25 cellular contexts compared by ENCODE assay signal in the genomic region with DNA sequence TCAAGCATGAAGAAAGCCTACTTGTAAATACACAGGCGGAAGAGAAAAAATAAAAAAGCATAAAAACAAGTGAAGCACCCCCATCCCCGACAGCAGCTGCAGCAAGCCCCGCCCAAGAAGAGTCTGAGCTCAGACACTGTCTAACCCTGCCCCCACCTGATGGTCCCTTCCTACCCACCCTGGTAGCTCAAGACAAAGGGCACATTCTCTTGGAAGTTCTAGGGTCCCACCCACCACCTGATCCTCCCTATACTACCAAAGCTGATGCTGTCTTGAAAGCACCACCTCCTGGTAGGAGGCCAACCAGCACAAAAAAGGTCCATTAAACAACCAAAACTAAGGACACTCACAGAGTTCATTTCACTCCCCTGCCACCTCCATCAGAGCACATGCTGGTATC.
"Had no signal": no experiment of that assay in that cellular context is flagged by ENCODE, and none has a peak within 500 bp of the region (broad histone marks: within the 10 kb centered on the region; RNA-seq: fewer than 3 reads in every experiment).

No MANE protein-coding gene starts in this region.

- H3K9ac ChIP-seq: parathyroid adenoma had no signal

- H3K4me3 ChIP-seq: colonic mucosa, esophagus muscularis mucosa, gastroesophageal sphincter, heart left ventricle, left lung, right lobe of liver, suprapubic skin, transverse colon, upper lobe of right lung, uterus had no signal

- H3K27ac Mint-ChIP-seq: dendritic cell treated with granulocyte-macrophage colony-stimulating factor and Interleukin-4, amounts not matched to agents 40 ng/mL and 50 ng/mL, for 4 days; naive thymus-derived CD8-positive, alpha-beta T cell; nephron progenitor cell; progenitor cell of endocrine pancreas; stimulated activated naive CD8-positive, alpha-beta T cell treated with anti-CD3 and anti-CD28 coated beads, Interleukin-15, amount 100 ng/mL, for 72 hours had no signal

- H3K9me3 ChIP-seq: colonic mucosa, gastroesophageal sphincter, neutrophil, suprapubic skin, transverse colon, upper lobe of right lung, uterus had no signal

- H3K27me3 Mint-ChIP-seq: dendritic cell treated with granulocyte-macrophage colony-stimulating factor and Interleukin-4, amounts not matched to agents 40 ng/mL and 50 ng/mL, for 4 days; naive thymus-derived CD8-positive, alpha-beta T cell; progenitor cell of endocrine pancreas; stimulated activated naive CD8-positive, alpha-beta T cell treated with anti-CD3 and anti-CD28 coated beads, Interleukin-15, amount 100 ng/mL, for 72 hours had no signal

- ATAC-seq: foreskin keratinocyte; gastroesophageal sphincter; heart left ventricle; left cardiac atrium; left lung; naive thymus-derived CD8-positive, alpha-beta T cell; right lobe of liver; stimulated activated naive CD8-positive, alpha-beta T cell treated with anti-CD3 and anti-CD28 coated beads, Interleukin-15, amount 100 ng/mL, for 72 hours; upper lobe of right lung had no signal

- H3K79me2 ChIP-seq: parathyroid adenoma had no signal

- H3K4me1 Mint-ChIP-seq: naive thymus-derived CD8-positive, alpha-beta T cell; nephron progenitor cell; stimulated activated naive CD8-positive, alpha-beta T cell treated with anti-CD3 and anti-CD28 coated beads, Interleukin-15, amount 100 ng/mL, for 72 hours had no signal

- H3K4me1 ChIP-seq: colonic mucosa, esophagus muscularis mucosa, foreskin keratinocyte, gastroesophageal sphincter, heart left ventricle, left lung, parathyroid adenoma, right lobe of liver, suprapubic skin, transverse colon, upper lobe of right lung, uterus had no signal

- H3K36me3 ChIP-seq: colonic mucosa, esophagus muscularis mucosa, gastroesophageal sphincter, heart left ventricle, left lung, neutrophil, right lobe of liver, suprapubic skin, transverse colon, upper lobe of right lung, uterus had no signal

- H3K4me3 Mint-ChIP-seq: dendritic cell treated with granulocyte-macrophage colony-stimulating factor and Interleukin-4, amounts not matched to agents 40 ng/mL and 50 ng/mL, for 4 days; naive thymus-derived CD8-positive, alpha-beta T cell; nephron progenitor cell; stimulated activated naive CD8-positive, alpha-beta T cell treated with anti-CD3 and anti-CD28 coated beads, Interleukin-15, amount 100 ng/mL, for 72 hours had no signal

- H2AFZ ChIP-seq: parathyroid adenoma had no signal

- H3K27ac ChIP-seq: colonic mucosa, esophagus muscularis mucosa, foreskin keratinocyte, gastroesophageal sphincter, heart left ventricle, left lung, neutrophil, parathyroid adenoma, right lobe of liver, suprapubic skin, transverse colon, upper lobe of right lung, uterus had no signal

- H3K27me3 ChIP-seq: colonic mucosa, esophagus muscularis mucosa, foreskin keratinocyte, gastroesophageal sphincter, heart left ventricle, left lung, neutrophil, right lobe of liver, suprapubic skin, transverse colon, upper lobe of right lung, uterus had no signal

- DNase-seq: colonic mucosa; effector CD8-positive, alpha-beta T cell; foreskin keratinocyte; heart left ventricle; hippocampal formation; left cardiac atrium; left lung; naive thymus-derived CD8-positive, alpha-beta T cell; nephron progenitor cell; right lobe of liver; small intestine; stimulated activated CD4-positive, alpha-beta T cell treated with anti-CD3 and anti-CD28 coated beads, Interleukin-15, amount 100 ng/mL, for 24 hours; stimulated activated CD4-positive, alpha-beta T cell treated with anti-CD3 and anti-CD28 coated beads, Interleukin-4, amount 100 ng/mL, for 1 hour; stimulated activated CD8-positive, alpha-beta memory T cell treated with anti-CD3 and anti-CD28 coated beads, Interleukin-4, amount 100 ng/mL, for 48 hours; stimulated activated naive CD8-positive, alpha-beta T cell treated with anti-CD3 and anti-CD28 coated beads, Interleukin-15, amount 100 ng/mL, for 72 hours; transverse colon; upper lobe of right lung; uterus had no signal
